13 cellular contexts compared by ENCODE assay signal in the genomic region with DNA sequence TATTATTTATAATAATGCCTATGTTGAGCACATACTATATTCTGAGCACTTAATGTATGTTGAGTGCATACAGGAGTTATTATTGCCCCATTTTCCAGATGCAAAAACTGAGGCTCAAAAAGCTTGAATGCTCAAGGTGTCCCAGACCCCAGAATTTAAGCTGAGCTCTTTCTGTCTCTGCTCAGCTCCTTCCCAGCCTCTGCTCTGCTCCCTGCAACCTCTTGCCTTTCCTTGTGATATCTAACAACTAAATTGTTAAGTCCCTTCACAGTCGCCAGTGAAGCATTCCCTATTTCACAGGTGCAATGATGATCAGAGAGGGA. TPM values are rescaled to one million over a fixed set of nuclear protein-coding genes. Genes with fewer than 3 reads are reported as not detected.
DNase-seq lines count a peak whose midpoint lies in the region; ATAC-seq, FAIRE-seq and TF ChIP-seq lines count a peak whose summit lies in the region.
"Had no signal": no experiment of that assay in that cellular context is flagged by ENCODE, and none has a peak within 500 bp of the region (broad histone marks: within the 10 kb centered on the region; RNA-seq: fewer than 3 reads in every experiment).

No MANE protein-coding gene starts in this region.

- H3K27ac ChIP-seq in left ventricle myocardium inferior (replicated peaks): peak overlapping the region; percentile 83
- no peak overlapping the region for H3K27ac ChIP-seq in right cardiac atrium (ENCODE audit: low read length)
- H3K27ac ChIP-seq in K562 (ENCODE audit: extremely low read depth, low read depth, low read length): no peak overlapping the region
- H3K27ac ChIP-seq in vagina: peak overlapping the region; percentile 84
- H3K27ac ChIP-seq in adrenal gland: no peak overlapping the region

- TF ChIP-seq RAD21 in K562 (CRISPR knock-in tag; conservative IDR thresholded peaks at IDR 0.05 in 1 of 2, IDR thresholded peaks at IDR 0.05 in 1 of 2): no peak

- DNase-seq in left ventricle myocardium inferior: no peak
- DNase-seq in right cardiac atrium: no peak
- no peak for DNase-seq in K562 (ENCODE audit: extremely low read depth in 1 of 4, low spot score in 3 of 4)
- no peak for DNase-seq in nephron progenitor cell
- DNase-seq in vagina (ENCODE audit: extremely low spot score in 2 of 2): no peak
- no peak for DNase-seq in HAP-1 (ENCODE audit: low spot score in 2 of 2)
- DNase-seq in adrenal gland: no peak
- DNase-seq in omental fat pad (ENCODE audit: low spot score): no peak
- DNase-seq: activated CD4-positive, alpha-beta memory T cell treated with anti-CD3 and anti-CD28 coated beads, Interleukin-2, amount 10 ng/mL, durations not matched to agents 7 days and 5 days; retina had no signal

- ATAC-seq in right cardiac atrium: no peak
- ATAC-seq in K562: no peak
- ATAC-seq in omental fat pad (ENCODE audit: low FRiP score): no peak

- H3K4me2 ChIP-seq in K562 (ENCODE audit: insufficient read depth, low read length): no peak overlapping the region

- in situ Hi-C loops in K562 (cut with MboI): no loop called here
- in situ Hi-C loops in HAP-1 (cut with MboI; ENCODE audit: low sequenced_read_pairs): no loop called here

- H3K4me3 ChIP-seq in left ventricle myocardium inferior: peak overlapping the region; percentile 66
- H3K4me3 ChIP-seq in right cardiac atrium (ENCODE audit: low read length): no peak overlapping the region
- H3K4me3 ChIP-seq in K562: no peak overlapping the region
- no peak overlapping the region for H3K4me3 ChIP-seq in vagina
- no peak overlapping the region for H3K4me3 ChIP-seq in HAP-1
- H3K4me3 ChIP-seq in adrenal gland: no peak overlapping the region

- H3K9me3 Mint-ChIP-seq in nephron progenitor cell: no peaks in the 10 kb centered on the region
- H3K9me3 Mint-ChIP-seq: activated CD4-positive, alpha-beta memory T cell treated with anti-CD3 and anti-CD28 coated beads, Interleukin-2, amount 10 ng/mL, durations not matched to agents 7 days and 5 days; stimulated activated naive CD8-positive, alpha-beta T cell treated with anti-CD3 and anti-CD28 coated beads, Interleukin-15, Interleukin-2, amounts not matched to agents 100 ng/mL and 50 ng/mL, for 24 hours had no signal

- no peak overlapping the region for H2AFZ ChIP-seq in K562 (ENCODE audit: low read depth, low read length)

- TF ChIP-seq CTCF in left ventricle myocardium inferior (IDR thresholded peaks at IDR 0.05; ENCODE audit: borderline replicate concordance) (no peak), K562 (IDR thresholded peaks at IDR 0.05 in 2 of 3, conservative IDR thresholded peaks at IDR 0.05 in 1 of 3; ENCODE audit: insufficient read depth in 2 of 3, low read depth in 1 of 3, low read length in 3 of 3) (no peak), nephron progenitor cell (IDR thresholded peaks at IDR 0.05) (no peak), vagina (IDR thresholded peaks at IDR 0.05) (no peak), adrenal gland (IDR thresholded peaks at IDR 0.05) (no peak), omental fat pad (IDR thresholded peaks at IDR 0.05) (no peak)

- H3K27ac Mint-ChIP-seq in nephron progenitor cell: no peak overlapping the region
- H3K27ac Mint-ChIP-seq: activated CD4-positive, alpha-beta memory T cell treated with anti-CD3 and anti-CD28 coated beads, Interleukin-2, amount 10 ng/mL, durations not matched to agents 7 days and 5 days; stimulated activated naive CD8-positive, alpha-beta T cell treated with anti-CD3 and anti-CD28 coated beads, Interleukin-15, Interleukin-2, amounts not matched to agents 100 ng/mL and 50 ng/mL, for 24 hours had no signal

- no peaks in the 10 kb centered on the region; the same call in 1 of the 2 replicates for H4K20me1 ChIP-seq in K562 (replicated peaks; ENCODE audit: control insufficient read depth, insufficient read depth, low read length)

- H3K27me3 Mint-ChIP-seq in nephron progenitor cell (ENCODE audit: low read depth, poor library complexity): peaks cover 6% of the 10 kb centered on the region

- H3K36me3 ChIP-seq in left ventricle myocardium inferior (no peaks in the 10 kb centered on the region), K562 (ENCODE audit: control insufficient read depth, insufficient read depth, low read length) (no peaks in the 10 kb centered on the region), vagina (peaks cover 0 to 4% of the 10 kb centered on the region in 2 donors), HAP-1 (replicated peaks) (peaks cover 10% of the 10 kb centered on the region), adrenal gland (replicated peaks in 1 of 2) (no peaks in the 10 kb centered on the region)

- H3K9me3 ChIP-seq in left ventricle myocardium inferior (replicated peaks) (no peaks in the 10 kb centered on the region), right cardiac atrium (ENCODE audit: control insufficient read depth, low read length) (no peaks in the 10 kb centered on the region), K562 (replicated peaks; ENCODE audit: control insufficient read depth, insufficient read depth, low read depth, low read length) (no peaks in the 10 kb centered on the region), vagina (no peaks in the 10 kb centered on the region), HAP-1 (no peaks in the 10 kb centered on the region), adrenal gland (replicated peaks in 1 of 3) (no peaks in the 10 kb centered on the region)

- POLR2A ChIA-PET in K562 (lab: Yijun Ruan, JAX): no interaction called here

- H3K4me1 Mint-ChIP-seq in nephron progenitor cell: peaks cover 36% of the 10 kb centered on the region

- no peak for TF ChIP-seq POLR2A in K562 (conservative IDR thresholded peaks at IDR 0.05)
- TF ChIP-seq POLR2A in vagina (IDR thresholded peaks at IDR 0.05): no peak
- no peak for TF ChIP-seq POLR2A in adrenal gland (IDR thresholded peaks at IDR 0.05)

- intact Hi-C loops in left ventricle myocardium inferior (cut with micrococcal nuclease): no loop called here
- intact Hi-C loops in right cardiac atrium (cut with DNase I): no loop called here
- intact Hi-C loops in K562 (cut with micrococcal nuclease): no loop called here
- intact Hi-C loops in vagina (cut with DNase I): loop anchor here (2.0 kb wide), 1 partner anchor 54 kb away; no protein-coding TSS in a partner anchor
- intact Hi-C loops in adrenal gland (cut with DNase I): no loop called here

- H3K27me3 ChIP-seq in left ventricle myocardium inferior (ENCODE audit: low read depth) (peaks cover 98% of the 10 kb centered on the region), right cardiac atrium (ENCODE audit: control insufficient read depth, insufficient read depth) (no peaks in the 10 kb centered on the region), K562 (ENCODE audit: control insufficient read depth in 2 of 2, insufficient read depth in 2 of 2, low read length in 2 of 2) (peaks cover 6 to 39% of the 10 kb centered on the region in 2 experiments; a peak in 4 of 5 replicates), vagina (no peaks in the 10 kb centered on the region), HAP-1 (ENCODE audit: low read depth) (no peaks in the 10 kb centered on the region), adrenal gland (peaks cover 38% of the 10 kb centered on the region)

- peaks cover 41% of the 10 kb centered on the region for H3K36me3 Mint-ChIP-seq in nephron progenitor cell (ENCODE audit: low read depth)

- BruUV-seq in K562 (replicated peaks; lab: Mats Ljungman, UMichigan): no TSS peak

- H3K4me1 ChIP-seq in left ventricle myocardium inferior (peaks cover 35% of the 10 kb centered on the region), right cardiac atrium (ENCODE audit: control insufficient read depth, insufficient read depth, low read length) (no peaks in the 10 kb centered on the region), K562 (replicated peaks in 1 of 2; ENCODE audit: control insufficient read depth in 2 of 2, insufficient read depth in 2 of 2, low read length in 2 of 2) (peaks cover 0 to 31% of the 10 kb centered on the region in 2 experiments; a peak in 2 of 5 replicates), vagina (peaks cover 53% of the 10 kb centered on the region), HAP-1 (no peaks in the 10 kb centered on the region; the same call in 1 of the 2 replicates), adrenal gland (replicated peaks in 1 of 2) (peaks cover 4 to 5% of the 10 kb centered on the region in 2 donors)

- CTCF ChIA-PET in K562 (lab: Yijun Ruan, JAX; ENCODE audit: low intra/inter-chr PET ratio): no interaction called here

- peak overlapping the region; percentile 70 for H3K4me3 Mint-ChIP-seq in nephron progenitor cell
- H3K4me3 Mint-ChIP-seq: activated CD4-positive, alpha-beta memory T cell treated with anti-CD3 and anti-CD28 coated beads, Interleukin-2, amount 10 ng/mL, durations not matched to agents 7 days and 5 days; stimulated activated naive CD8-positive, alpha-beta T cell treated with anti-CD3 and anti-CD28 coated beads, Interleukin-15, Interleukin-2, amounts not matched to agents 100 ng/mL and 50 ng/mL, for 24 hours had no signal

- no peak for FAIRE-seq in K562 (lab: Jason Lieb, UNC)
- FAIRE-seq: islet of Langerhans had no signal

- no peak overlapping the region for H3K9ac ChIP-seq in K562 (ENCODE audit: insufficient read depth in 1 of 2, low read depth in 2 of 2, low read length in 2 of 2)

- no peaks in the 10 kb centered on the region for H3K9me1 ChIP-seq in K562 (ENCODE audit: control insufficient read depth, insufficient read depth, low read length)

- no peaks in the 10 kb centered on the region for H3K79me2 ChIP-seq in K562 (ENCODE audit: control insufficient read depth, insufficient read depth, low read length)

- 70% methylated on average over 1 of the region's 1 CpG for WGBS in right cardiac atrium
- WGBS in K562 (ENCODE audit: insufficient coverage, low coverage, missing lambda C conversion rate): 0% methylated on average over 1 of the region's 1 CpG
- 50 to 76% (median 67%) methylated on average over 1 of the region's 1 CpG for WGBS in adrenal gland, 4 donors

- no peak for TF ChIP-seq EP300 in K562 (IDR thresholded peaks at IDR 0.05; ENCODE audit: low read length)

RNA-seq across cellular contexts. Expression of a gene that starts 4.2 kb away (rescaled TPM):
- total RNA-seq in left ventricle myocardium inferior: 21.7 TPM
- total RNA-seq in right cardiac atrium: 10 to 100 TPM; 11.3 to 22.1 (median 17.2) TPM
- 10.9 TPM for polyA plus RNA-seq in right cardiac atrium
- 4.3 and 8.9 TPM in 2 replicates for total RNA-seq in K562 (2011; cell fraction: chromatin; rRNA removed; ENCODE audit: low replicate concordance)
- 6.2 and 8.7 TPM in 2 replicates for total RNA-seq in K562 (2011; cell fraction: nucleolus; rRNA removed)
- 4.3 and 5.2 TPM in 2 replicates for total RNA-seq in K562 (2011; cell fraction: nucleoplasm; rRNA removed)
- total RNA-seq in K562 (2014; rRNA removed): 0.45 and 1.1 TPM in 2 replicates
- 0.11 and 0.13 TPM in 2 replicates for total RNA-seq in K562 (2014; rRNA removed; fragmentation: Illumina TruSeq; extraction: Trizol)
- 0.18 and 0.30 TPM in 2 replicates for total RNA-seq in K562 (2015; rRNA removed; fragmentation: Illumina TruSeq; extraction: Trizol)
- total RNA-seq in K562 (2021): 0.34 and 1.2 TPM in 2 replicates
- polyA plus RNA-seq in K562 (2011; rRNA removed): 0.22 and 0.28 TPM in 2 replicates
- 0.09 and 0.24 TPM in 2 replicates for polyA plus RNA-seq in K562 (2011; cell fraction: cytosol; rRNA removed)
- 0.90 and 2.0 TPM in 2 replicates for polyA plus RNA-seq in K562 (2011; cell fraction: nucleus; rRNA removed)
- polyA plus RNA-seq in K562 (2012): 0.51 and 0.65 TPM in 2 replicates
- 0.08 and 0.12 TPM in 2 replicates for polyA plus RNA-seq in K562 (2014; fragmentation: Illumina TruSeq; extraction: Trizol)
- under 1 TPM; under 0.01 to 0.01 TPM for polyA plus RNA-seq in K562 (2014; fragmentation: Nextera tagmentation; extraction: Ambion mirVana)
- polyA plus RNA-seq in K562 (2014; rRNA removed): 0.15 and 0.16 TPM in 2 replicates
- 0.84 TPM in 1 of 2 replicates, not detected in the other for polyA minus RNA-seq in K562 (2011; rRNA and poly(A)+ RNA removed)
- polyA minus RNA-seq in K562 (2011; cell fraction: cytosol; rRNA and poly(A)+ RNA removed): 0.95 TPM in 1 of 2 replicates, not detected in the other
- polyA minus RNA-seq in K562 (2011; cell fraction: nucleus; rRNA and poly(A)+ RNA removed): 1.9 and 2.6 TPM in 2 replicates
- total RNA-seq in vagina: 76.6 TPM
- total RNA-seq in adrenal gland: 10 to 100 TPM in 7 of 8 donors, 1 to 10 TPM in 1; 8.3 to 39.3 (median 17.7) TPM
- polyA plus RNA-seq in adrenal gland: 1 to 10 TPM; 3.7 to 8.9 (median 6.2) TPM
- 10 to 100 TPM in 3 of 4 donors, 1 to 10 TPM in 1; 6.1 to 82.8 (median 24.4) TPM for total RNA-seq in omental fat pad
- total RNA-seq: activated CD4-positive, alpha-beta memory T cell treated with anti-CD3 and anti-CD28 coated beads, Interleukin-2, amount 10 ng/mL, durations not matched to agents 7 days and 5 days had no signal

RNA-seq across cellular contexts. Expression of a gene that starts 35.6 kb away (rescaled TPM):
- not detected for total RNA-seq in left ventricle myocardium inferior
- total RNA-seq in right cardiac atrium: under 1 TPM in 2 of 4 donors, not detected in 2; 0.11 to 0.17 TPM
- 0.09 TPM for polyA plus RNA-seq in right cardiac atrium
- 0.39 and 1.6 TPM in 2 replicates for total RNA-seq in K562 (2011; cell fraction: chromatin; rRNA removed; ENCODE audit: low replicate concordance)
- total RNA-seq in K562 (2011; cell fraction: nucleolus; rRNA removed): 0.79 and 0.83 TPM in 2 replicates
- 0.69 and 0.88 TPM in 2 replicates for total RNA-seq in K562 (2011; cell fraction: nucleoplasm; rRNA removed)
- not detected in 2 replicates for total RNA-seq in K562 (2014; rRNA removed)
- total RNA-seq in K562 (2014; rRNA removed; fragmentation: Illumina TruSeq; extraction: Trizol): not detected in 2 replicates
- total RNA-seq in K562 (2015; rRNA removed; fragmentation: Illumina TruSeq; extraction: Trizol): not detected in 2 replicates
- 0.20 TPM in 1 of 2 replicates, not detected in the other for total RNA-seq in K562 (2021)
- 0.07 TPM in 1 of 2 replicates, not detected in the other for polyA plus RNA-seq in K562 (2011; rRNA removed)
- polyA plus RNA-seq in K562 (2011; cell fraction: cytosol; rRNA removed): 0.06 and 0.12 TPM in 2 replicates
- 0.21 and 0.50 TPM in 2 replicates for polyA plus RNA-seq in K562 (2011; cell fraction: nucleus; rRNA removed)
- not detected in 2 replicates for polyA plus RNA-seq in K562 (2012)
- not detected in 2 replicates for polyA plus RNA-seq in K562 (2014; fragmentation: Illumina TruSeq; extraction: Trizol)
- polyA plus RNA-seq in K562 (2014; fragmentation: Nextera tagmentation; extraction: Ambion mirVana): not detected
- not detected in 2 replicates for polyA plus RNA-seq in K562 (2014; rRNA removed)
- not detected in 2 replicates for polyA minus RNA-seq in K562 (2011; rRNA and poly(A)+ RNA removed)
- polyA minus RNA-seq in K562 (2011; cell fraction: cytosol; rRNA and poly(A)+ RNA removed): not detected in 2 replicates
- not detected in 2 replicates for polyA minus RNA-seq in K562 (2011; cell fraction: nucleus; rRNA and poly(A)+ RNA removed)
- 14.0 TPM for total RNA-seq in vagina
- total RNA-seq in adrenal gland: 1 to 10 TPM in 1 of 8 donors, under 1 TPM in 5, not detected in 2; 0.43 to 7.5 (median 0.62) TPM
- under 1 TPM; 0.24 to 0.44 (median 0.31) TPM for polyA plus RNA-seq in adrenal gland
- total RNA-seq in omental fat pad: under 1 TPM in 1 of 4 donors, not detected in 3; 0.84 TPM
- polyA plus RNA-seq: AG04450 had no signal

Comparison
In these comparisons a context has a peak if more than half of its experiments do, and no peak if none do; other contexts are left out.
1. H3K27ac ChIP-seq: peak in left ventricle myocardium inferior (single experiment) and vagina (single experiment); none in right cardiac atrium (single experiment), K562 (single experiment) and adrenal gland (0 of 5).